ENCODE assay signal across 10 cellular contexts in the genomic region with DNA sequence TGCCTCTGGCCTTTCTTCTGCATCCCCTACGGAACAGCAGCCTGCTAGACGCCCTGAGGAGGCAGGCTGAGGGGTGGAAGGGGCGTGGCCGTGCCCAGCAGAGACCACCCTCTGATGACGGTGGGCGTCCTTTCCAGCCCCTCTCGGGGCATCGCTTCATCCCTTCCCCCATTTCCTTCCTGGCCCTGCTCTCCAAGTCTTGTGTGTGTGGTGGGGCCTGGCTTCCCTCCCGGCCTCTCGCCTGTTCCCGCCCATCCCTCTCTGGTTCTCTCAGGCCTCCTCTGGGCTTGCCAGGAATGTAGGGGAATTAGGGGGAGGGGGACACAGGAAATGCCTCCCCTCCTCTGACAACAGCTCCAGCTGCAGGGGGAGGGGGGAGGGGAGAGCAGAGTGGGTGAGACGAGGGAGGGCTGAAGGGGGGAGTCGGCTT. TPM values are rescaled to one million over a fixed set of nuclear protein-coding genes. Genes with fewer than 3 reads are reported as not detected.
DNase-seq lines count a peak whose midpoint lies in the region; FAIRE-seq and TF ChIP-seq lines count a peak whose summit lies in the region.
"Had no signal": no experiment of that assay in that cellular context is flagged by ENCODE, and none has a peak within 500 bp of the region (broad histone marks: within the 10 kb centered on the region; RNA-seq: fewer than 3 reads in every experiment).

No MANE protein-coding gene starts in this region.

- peaks cover 47 to 81% (median 70%) of the 10 kb centered on the region in 6 donors for H3K4me1 ChIP-seq in spleen

- DNase-seq in HTR-8/SVneo (ENCODE audit: insufficient read length, low spot score) = peak; percentile 37
- DNase-seq in coronary artery (ENCODE audit: low spot score) = no peak
- peak; percentile 82 for DNase-seq in spleen
- no peak for DNase-seq in DMS153 treated with DMSO at 0.1 percent for 48 hours (lab: John Stamatoyannopoulos, UW; ENCODE audit: unreplicated experiment)
- DNase-seq in GM19239 (ENCODE audit: insufficient read length, low spot score) = no peak
- no peak for DNase-seq in LoVo (ENCODE audit: low spot score)
- DNase-seq in NCI-H69 (lab: John Stamatoyannopoulos, UW) = no peak
- DNase-seq: NCI-H82 had no signal

- H3K27me3 ChIP-seq in layer of hippocampus (ENCODE audit: control insufficient read depth, insufficient read depth, low read length) (no peaks in the 10 kb centered on the region), spleen (replicated peaks in 1 of 7) (no peaks in the 10 kb centered on the region)

- TF ChIP-seq CTCF in coronary artery (IDR thresholded peaks at IDR 0.05) (no peak), spleen (IDR thresholded peaks at IDR 0.05 in 8 of 11, conservative IDR thresholded peaks at IDR 0.05 in 3 of 11) (no peak)

- peak overlapping the region; percentile 2 to 59 for H3K27ac ChIP-seq in coronary artery
- peak overlapping the region; percentile 6 for H3K27ac ChIP-seq in layer of hippocampus (ENCODE audit: low read depth, low read length)
- peak overlapping the region; percentile 53 to 79 (median 76) for H3K27ac ChIP-seq in spleen
- H3K27ac ChIP-seq: epithelial cell of prostate had no signal

- FAIRE-seq in HTR-8/SVneo (lab: Jason Lieb, UNC) (no peak), GM19239 (lab: Jason Lieb, UNC) (no peak)

- peak overlapping the region; percentile 14 for H3K4me3 ChIP-seq in coronary artery
- peak overlapping the region in 1 of 8 donors; percentile 1 for H3K4me3 ChIP-seq in spleen

- TF ChIP-seq POLR2A in spleen (IDR thresholded peaks at IDR 0.05) = no peak

- 12 to 20% (median 18%) methylated on average over 7 to 13 of the region's 13 CpGs for WGBS in spleen, 5 donors

- H3K9me3 ChIP-seq in spleen = no peaks in the 10 kb centered on the region

- peaks cover 0 to 18% (median 0%) of the 10 kb centered on the region in 6 donors for H3K36me3 ChIP-seq in spleen

- intact Hi-C loops in spleen (cut with DNase I; ENCODE audit: low total_unique reads) = no loop called here

RNA-seq across cellular contexts. Expression of gene SKI, which starts 51.1 kb away (rescaled TPM):
- 10 to 100 TPM; 47.4 to 100.0 (median 64.0) TPM for total RNA-seq in spleen
- 10 to 100 TPM in 1 of 3 donors, 1 to 10 TPM in 2; 4.4 to 16.8 (median 6.5) TPM for polyA plus RNA-seq in spleen

Comparison
In these comparisons a context has a peak if more than half of its experiments do, and no peak if none do; other contexts are left out.
1. DNase-seq: peak in HTR-8/SVneo (single experiment) and spleen (single experiment); none in coronary artery (single experiment), DMS153 treated with DMSO at 0.1 percent for 48 hours (single experiment), GM19239 (single experiment), LoVo (single experiment) and NCI-H69 (single experiment).
2. H3K27ac ChIP-seq: peak in every context shown above with its lines; median percentile 76 in spleen; 30 in coronary artery; 6 in layer of hippocampus.